8 cellular contexts compared by ENCODE assay signal in the genomic region with DNA sequence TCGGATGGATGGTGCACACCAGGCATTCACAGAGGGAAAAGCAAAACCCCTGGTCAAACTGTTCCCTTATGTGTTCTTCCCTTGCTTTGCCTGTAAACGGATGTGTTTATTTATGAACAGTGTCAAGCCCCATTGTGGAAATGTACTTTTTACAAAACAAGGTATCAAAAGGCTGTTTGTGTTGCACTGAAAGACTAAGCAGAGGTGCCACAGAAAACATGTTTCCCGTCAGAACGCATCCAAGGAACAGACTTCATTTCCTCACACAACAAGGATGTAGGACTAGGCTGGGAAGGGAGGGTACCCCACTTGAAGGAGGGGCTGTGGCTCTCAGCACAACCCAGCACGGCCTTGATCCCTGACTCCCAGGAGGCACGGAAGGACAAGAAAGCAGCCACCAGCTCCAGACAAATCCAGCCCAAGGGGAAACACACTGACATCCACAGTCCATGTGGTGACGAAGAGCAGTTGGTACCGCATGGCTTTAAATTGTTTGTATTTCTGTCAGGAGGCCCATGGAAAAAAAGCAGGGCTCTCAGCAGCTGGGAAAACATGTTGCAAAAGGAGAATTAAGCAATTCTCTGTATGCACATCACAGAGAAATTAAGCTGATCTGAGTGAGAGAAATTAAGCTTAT.
DNase-seq lines count a peak whose midpoint lies in the region; ATAC-seq and TF ChIP-seq lines count a peak whose summit lies in the region.

No MANE protein-coding gene starts in this region.

- no peak for ATAC-seq in GM19023 (IDR thresholded peaks at IDR 0.05; ENCODE audit: unreplicated experiment)

- H3K27ac ChIP-seq in mucosa of rectum (ENCODE audit: low read depth in 2 of 2, low read length in 2 of 2) (peak overlapping the region; percentile 81 to 84), uterus (peak overlapping the region; percentile 95 to 96)

- no peaks in the 10 kb centered on the region for H3K9me3 ChIP-seq in mucosa of rectum (ENCODE audit: control insufficient read depth in 2 of 2, low read length in 2 of 2)
- no peaks in the 10 kb centered on the region for H3K9me3 ChIP-seq in uterus

- H3K27me3 ChIP-seq in mucosa of rectum (ENCODE audit: control insufficient read depth in 2 of 2, insufficient read depth in 2 of 2, low read length in 2 of 2) (no peaks in the 10 kb centered on the region), uterus (no peaks in the 10 kb centered on the region)

- CTCF ChIA-PET in HEK293T (lab: Yijun Ruan, JAX), result interaction anchor here (1.0 kb wide), 1 partner anchor 8 kb away, joined by 3 read pairs; no protein-coding TSS in a partner anchor

- POLR2A ChIA-PET in HEK293T (lab: Yijun Ruan, JAX), result no interaction called here

- DNase-seq in activated naive CD4-positive, alpha-beta T cell treated with Interleukin-2 at 50 U/mL for 16 hours, result no peak
- peak; percentile 76 to 89 for DNase-seq in cardiac fibroblast (ENCODE audit: low read depth in 2 of 2)
- DNase-seq in uterus, result peak; percentile 48 to 72
- no peak for DNase-seq in HuH-7.5 (ENCODE audit: low spot score)
- no peak for DNase-seq in HEK293T (ENCODE audit: extremely low spot score)

- intact Hi-C loops in uterus (cut with DNase I; ENCODE audit: low total_unique reads), result no loop called here

- no peaks in the 10 kb centered on the region for H3K27me3 Mint-ChIP-seq in activated naive CD4-positive, alpha-beta T cell treated with anti-CD3 and anti-CD28 coated beads, Interleukin-2, amount 50 U/mL, for 24 hours

- H3K36me3 Mint-ChIP-seq in activated naive CD4-positive, alpha-beta T cell treated with anti-CD3 and anti-CD28 coated beads, Interleukin-2, amount 50 U/mL, for 24 hours, result peaks cover 11% of the 10 kb centered on the region

- peak overlapping the region; percentile 98 for H3K27ac Mint-ChIP-seq in activated naive CD4-positive, alpha-beta T cell treated with anti-CD3 and anti-CD28 coated beads, Interleukin-2, amount 50 U/mL, for 24 hours

- peak overlapping the region; percentile 91 for H3K4me3 Mint-ChIP-seq in activated naive CD4-positive, alpha-beta T cell treated with anti-CD3 and anti-CD28 coated beads, Interleukin-2, amount 50 U/mL, for 24 hours

- H3K4me3 ChIP-seq in cardiac fibroblast (replicated peaks in 1 of 2; ENCODE audit: low read depth in 2 of 2, low read length in 2 of 2) (peak overlapping the region in 1 of 2 donors; percentile 43), mucosa of rectum (ENCODE audit: low read length in 2 of 2) (peak overlapping the region in 1 of 2 donors; percentile 53), uterus (peak overlapping the region in 1 of 2 donors; percentile 27)

- peak overlapping the region in 1 of 2 donors; percentile 18 for H3K9ac ChIP-seq in mucosa of rectum (ENCODE audit: low read depth in 1 of 2, low read length in 2 of 2)

- H3K4me1 Mint-ChIP-seq in activated naive CD4-positive, alpha-beta T cell treated with anti-CD3 and anti-CD28 coated beads, Interleukin-2, amount 50 U/mL, for 24 hours, result peaks cover 100% of the 10 kb centered on the region

- H3K36me3 ChIP-seq in mucosa of rectum (ENCODE audit: control insufficient read depth in 2 of 2, insufficient read depth in 2 of 2, low read length in 2 of 2) (peaks cover 5 to 8% of the 10 kb centered on the region in 2 donors), uterus (no peaks in the 10 kb centered on the region)

- TF ChIP-seq CTCF in cardiac fibroblast (IDR thresholded peaks at IDR 0.05; ENCODE audit: low read depth, low read length) (no peak), uterus (IDR thresholded peaks at IDR 0.05) (no peak)

- no peaks in the 10 kb centered on the region for H3K9me3 Mint-ChIP-seq in activated naive CD4-positive, alpha-beta T cell treated with anti-CD3 and anti-CD28 coated beads, Interleukin-2, amount 50 U/mL, for 24 hours

- TF ChIP-seq POLR2A in uterus (IDR thresholded peaks at IDR 0.05), result no peak

- H3K4me1 ChIP-seq in mucosa of rectum (ENCODE audit: control insufficient read depth in 2 of 2, insufficient read depth in 2 of 2, low read length in 2 of 2) (peaks cover 36 to 51% of the 10 kb centered on the region in 2 donors), uterus (peaks cover 33 to 40% of the 10 kb centered on the region in 2 donors)

TF ChIP-seq in HEK293T, 16 proteins besides CTCF, POLR2A, EP300 and RAD21:
- no peak for TF ChIP-seq FOXA1 (IDR thresholded peaks at IDR 0.05)
- no peak for TF ChIP-seq TARDBP (IDR thresholded peaks at IDR 0.05)
- TF ChIP-seq FOXK2 (IDR thresholded peaks at IDR 0.05), result no peak
- TF ChIP-seq ELF4 (IDR thresholded peaks at IDR 0.05), result no peak
- no peak for TF ChIP-seq LEF1 (IDR thresholded peaks at IDR 0.05; ENCODE audit: borderline replicate concordance)
- TF ChIP-seq SP1 (IDR thresholded peaks at IDR 0.05), result no peak
- TF ChIP-seq, protein P1, sequence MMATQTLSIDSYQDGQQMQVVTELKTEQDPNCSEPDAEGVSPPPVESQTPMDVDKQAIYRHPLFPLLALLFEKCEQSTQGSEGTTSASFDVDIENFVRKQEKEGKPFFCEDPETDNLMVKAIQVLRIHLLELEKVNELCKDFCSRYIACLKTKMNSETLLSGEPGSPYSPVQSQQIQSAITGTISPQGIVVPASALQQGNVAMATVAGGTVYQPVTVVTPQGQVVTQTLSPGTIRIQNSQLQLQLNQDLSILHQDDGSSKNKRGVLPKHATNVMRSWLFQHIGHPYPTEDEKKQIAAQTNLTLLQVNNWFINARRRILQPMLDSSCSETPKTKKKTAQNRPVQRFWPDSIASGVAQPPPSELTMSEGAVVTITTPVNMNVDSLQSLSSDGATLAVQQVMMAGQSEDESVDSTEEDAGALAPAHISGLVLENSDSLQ (IDR thresholded peaks at IDR 0.05), result no peak
- TF ChIP-seq ZNF384 (IDR thresholded peaks at IDR 0.05), result no peak
- TF ChIP-seq ARNT (IDR thresholded peaks at IDR 0.05), result no peak
- TF ChIP-seq L3MBTL2 (conservative IDR thresholded peaks at IDR 0.05), result no peak
- TF ChIP-seq SUZ12 (IDR thresholded peaks at IDR 0.05), result no peak

Comparison
In these comparisons a context has a peak if more than half of its experiments do, and no peak if none do; other contexts are left out.
1. DNase-seq: peak in cardiac fibroblast (2 of 2) and uterus (2 of 2); none in activated naive CD4-positive, alpha-beta T cell treated with Interleukin-2 at 50 U/mL for 16 hours (single experiment), HuH-7.5 (single experiment) and HEK293T (single experiment).